In genomic region chr19:42285988-42286348, GRCh38 we compare ENCODE assay signal across 10 cellular contexts. TPM values are rescaled to one million over a fixed set of nuclear protein-coding genes. Genes with fewer than 3 reads are reported as not detected.
DNase-seq lines count a peak whose midpoint lies in the region; TF ChIP-seq lines count a peak whose summit lies in the region.
"Had no signal": no experiment of that assay in that cellular context is flagged by ENCODE, and none has a peak within 500 bp of the region (broad histone marks: within the 10 kb centered on the region; RNA-seq: fewer than 3 reads in every experiment).

No MANE protein-coding gene starts in this region.

- H3K9me3 ChIP-seq in liver (ENCODE audit: control insufficient read depth in 4 of 4, low read length in 3 of 4) = no peaks in the 10 kb centered on the region

- H3K4me1 Mint-ChIP-seq in activated CD4-positive, alpha-beta T cell treated with anti-CD3 and anti-CD28 coated beads, Interleukin-2, amount 10 ng/mL, durations not matched to agents 7 days and 5 days = peaks cover 33% of the 10 kb centered on the region
- H3K4me1 Mint-ChIP-seq in activated T-helper 2 cell treated with anti-CD3 and anti-CD28 coated beads, Interferon-gamma antibody, Interleukin-2, Interleukin-4, amounts not matched to agents 10 μg/mL and 5 μg/mL and 100 μg/mL, durations not matched to agents 14 hours and 24 hours and 36 hours (ENCODE audit: low read depth) = peaks cover 28% of the 10 kb centered on the region

- no peaks in the 10 kb centered on the region for H3K9me3 Mint-ChIP-seq in activated CD4-positive, alpha-beta T cell treated with anti-CD3 and anti-CD28 coated beads, Interleukin-2, amount 10 ng/mL, durations not matched to agents 7 days and 5 days
- no peaks in the 10 kb centered on the region for H3K9me3 Mint-ChIP-seq in activated T-helper 2 cell treated with anti-CD3 and anti-CD28 coated beads, Interferon-gamma antibody, Interleukin-2, Interleukin-4, amounts not matched to agents 10 μg/mL and 5 μg/mL and 100 μg/mL, durations not matched to agents 14 hours and 24 hours and 36 hours

- H3K27ac Mint-ChIP-seq in activated CD4-positive, alpha-beta T cell treated with anti-CD3 and anti-CD28 coated beads, Interleukin-2, amount 10 ng/mL, durations not matched to agents 7 days and 5 days = peak overlapping the region; percentile 68
- H3K27ac Mint-ChIP-seq in activated T-helper 2 cell treated with anti-CD3 and anti-CD28 coated beads, Interferon-gamma antibody, Interleukin-2, Interleukin-4, amounts not matched to agents 10 μg/mL and 5 μg/mL and 100 μg/mL, durations not matched to agents 14 hours and 24 hours and 36 hours = peak overlapping the region; percentile 47

- no peaks in the 10 kb centered on the region for H3K27me3 ChIP-seq in liver (ENCODE audit: control insufficient read depth in 4 of 4, insufficient read depth in 4 of 4, low read length in 3 of 4)

- peak overlapping the region; percentile 2 to 9 for H3K27ac ChIP-seq in liver (ENCODE audit: low read depth in 1 of 2, low read length in 2 of 2)
- H3K27ac ChIP-seq in substantia nigra (ENCODE audit: low read depth, low read length, poor library complexity, severe bottlenecking) = peak overlapping the region; percentile 93
- H3K27ac ChIP-seq: C4-2B had no signal

- CTCF ChIA-PET in activated CD4-positive, alpha-beta T cell treated with anti-CD3 and anti-CD28 coated beads, Interleukin-2, amount 10 ng/mL, durations not matched to agents 7 days and 5 days (lab: Charles Lee) = no interaction called here

- intact Hi-C loops in activated T-helper 2 cell treated with anti-CD3 and anti-CD28 coated beads, Interferon-gamma antibody, Interleukin-2, Interleukin-4, amounts not matched to agents 10 μg/mL and 5 μg/mL and 100 μg/mL, durations not matched to agents 14 hours and 24 hours and 36 hours (cut with micrococcal nuclease) = no loop called here

- H3K4me3 Mint-ChIP-seq in activated CD4-positive, alpha-beta T cell treated with anti-CD3 and anti-CD28 coated beads, Interleukin-2, amount 10 ng/mL, durations not matched to agents 7 days and 5 days = peak overlapping the region; percentile 9
- peak overlapping the region; percentile 88 for H3K4me3 Mint-ChIP-seq in activated T-helper 2 cell treated with anti-CD3 and anti-CD28 coated beads, Interferon-gamma antibody, Interleukin-2, Interleukin-4, amounts not matched to agents 10 μg/mL and 5 μg/mL and 100 μg/mL, durations not matched to agents 14 hours and 24 hours and 36 hours (ENCODE audit: low read depth)

- H3K4me3 ChIP-seq in liver (ENCODE audit: low read depth in 1 of 3, low read length in 3 of 3) = no peak overlapping the region

- no peak for DNase-seq in activated CD4-positive, alpha-beta T cell treated with anti-CD3 and anti-CD28 coated beads, Interleukin-2, amount 10 ng/mL, durations not matched to agents 7 days and 5 days
- no peak for DNase-seq in activated CD4-positive, alpha-beta T cell treated with anti-CD3 and anti-CD28 coated beads for 1 hour
- DNase-seq in activated T-helper 2 cell treated with anti-CD3 and anti-CD28 coated beads, Interferon-gamma antibody, Interleukin-2, Interleukin-4, amounts not matched to agents 10 μg/mL and 5 μg/mL and 100 μg/mL, durations not matched to agents 14 hours and 24 hours and 36 hours (ENCODE audit: low spot score) = no peak
- DNase-seq in substantia nigra (lab: John Stamatoyannopoulos, UW) (no peak), amniotic stem cell (lab: John Stamatoyannopoulos, UW) (no peak), inferior parietal cortex (ENCODE audit: extremely low spot score) (no peak), superior temporal gyrus (ENCODE audit: extremely low spot score) (no peak)
- DNase-seq: SHP77 treated with DMSO at 0.1 percent for 48 hours had no signal

- peaks cover 7 to 44% (median 28%) of the 10 kb centered on the region in 4 donors for H3K4me1 ChIP-seq in liver (ENCODE audit: control insufficient read depth in 4 of 4, insufficient read depth in 4 of 4, low read length in 3 of 4)

- peaks cover 15 to 40% (median 25%) of the 10 kb centered on the region in 4 donors for H3K36me3 ChIP-seq in liver (ENCODE audit: control insufficient read depth in 4 of 4, insufficient read depth in 3 of 4, low read depth in 1 of 4, low read length in 3 of 4)

- TF ChIP-seq CTCF in liver (IDR thresholded peaks at IDR 0.05; ENCODE audit: low read depth, low read length, missing input control) = no peak

- no peaks in the 10 kb centered on the region for H3K27me3 Mint-ChIP-seq in activated CD4-positive, alpha-beta T cell treated with anti-CD3 and anti-CD28 coated beads, Interleukin-2, amount 10 ng/mL, durations not matched to agents 7 days and 5 days
- no peaks in the 10 kb centered on the region for H3K27me3 Mint-ChIP-seq in activated T-helper 2 cell treated with anti-CD3 and anti-CD28 coated beads, Interferon-gamma antibody, Interleukin-2, Interleukin-4, amounts not matched to agents 10 μg/mL and 5 μg/mL and 100 μg/mL, durations not matched to agents 14 hours and 24 hours and 36 hours (ENCODE audit: low read depth)

- POLR2A ChIA-PET in activated CD4-positive, alpha-beta T cell treated with anti-CD3 and anti-CD28 coated beads, Interleukin-2, amount 10 ng/mL, durations not matched to agents 7 days and 5 days (lab: Charles Lee) = no interaction called here

- no peak for TF ChIP-seq RAD21 in liver (IDR thresholded peaks at IDR 0.05)

- no peak overlapping the region for H3K9ac ChIP-seq in liver (ENCODE audit: low read depth in 1 of 2, low read length in 2 of 2)

- peaks cover 10% of the 10 kb centered on the region for H3K36me3 Mint-ChIP-seq in activated CD4-positive, alpha-beta T cell treated with anti-CD3 and anti-CD28 coated beads, Interleukin-2, amount 10 ng/mL, durations not matched to agents 7 days and 5 days (ENCODE audit: low read depth)
- H3K36me3 Mint-ChIP-seq in activated T-helper 2 cell treated with anti-CD3 and anti-CD28 coated beads, Interferon-gamma antibody, Interleukin-2, Interleukin-4, amounts not matched to agents 10 μg/mL and 5 μg/mL and 100 μg/mL, durations not matched to agents 14 hours and 24 hours and 36 hours (ENCODE audit: low read depth) = peaks cover 19% of the 10 kb centered on the region

- 69% methylated on average over 6 of the region's 6 CpGs for WGBS in liver

TF ChIP-seq in liver, 16 proteins besides CTCF, POLR2A, EP300 and RAD21 (continues in another document):
- TF ChIP-seq EGR1 (IDR thresholded peaks at IDR 0.05; ENCODE audit: low read depth in 2 of 2) (no peak), HNF4A (conservative IDR thresholded peaks at IDR 0.05) (no peak), HNF4G (IDR thresholded peaks at IDR 0.05) (no peak), YY1 (IDR thresholded peaks at IDR 0.05) (no peak), GABPA (IDR thresholded peaks at IDR 0.05 in 1 of 2, conservative IDR thresholded peaks at IDR 0.05 in 1 of 2) (no peak), FOXA2 (IDR thresholded peaks at IDR 0.05) (no peak), RXRA (IDR thresholded peaks at IDR 0.05) (no peak), TAF1 (conservative IDR thresholded peaks at IDR 0.05) (no peak)

RNA-seq across cellular contexts. Expression of gene PRR19, which starts 16.0 kb away (rescaled TPM):
- total RNA-seq in activated CD4-positive, alpha-beta T cell treated with anti-CD3 and anti-CD28 coated beads, Interleukin-2, amount 10 ng/mL, durations not matched to agents 7 days and 5 days = under 1 TPM; 0.54 to 0.62 TPM
- 0.74 and 0.91 TPM in 2 replicates for total RNA-seq in activated T-helper 2 cell treated with anti-CD3 and anti-CD28 coated beads, Interferon-gamma antibody, Interleukin-2, Interleukin-4, amounts not matched to agents 10 μg/mL and 5 μg/mL and 100 μg/mL, durations not matched to agents 14 hours and 24 hours and 36 hours
- under 1 TPM in 1 of 2 donors, not detected in 1; 0.42 TPM for total RNA-seq in liver
- under 1 TPM; 0.27 to 0.43 TPM for polyA plus RNA-seq in liver

RNA-seq across cellular contexts. Expression of gene PAFAH1B3, which starts 16.5 kb away (rescaled TPM):
- 10 to 100 TPM; 43.5 to 46.6 TPM for total RNA-seq in activated CD4-positive, alpha-beta T cell treated with anti-CD3 and anti-CD28 coated beads, Interleukin-2, amount 10 ng/mL, durations not matched to agents 7 days and 5 days
- total RNA-seq in activated T-helper 2 cell treated with anti-CD3 and anti-CD28 coated beads, Interferon-gamma antibody, Interleukin-2, Interleukin-4, amounts not matched to agents 10 μg/mL and 5 μg/mL and 100 μg/mL, durations not matched to agents 14 hours and 24 hours and 36 hours = 49.3 and 50.9 TPM in 2 replicates
- total RNA-seq in liver = 10 to 100 TPM in 1 of 2 donors, 1 to 10 TPM in 1; 2.7 to 35.8 TPM
- 1 to 10 TPM; 6.4 to 6.7 TPM for polyA plus RNA-seq in liver

RNA-seq across cellular contexts. Expression of gene CIC, which starts 16.9 kb away (rescaled TPM):
- 10 to 100 TPM; 69.3 to 81.0 TPM for total RNA-seq in activated CD4-positive, alpha-beta T cell treated with anti-CD3 and anti-CD28 coated beads, Interleukin-2, amount 10 ng/mL, durations not matched to agents 7 days and 5 days
- 68.3 and 69.3 TPM in 2 replicates for total RNA-seq in activated T-helper 2 cell treated with anti-CD3 and anti-CD28 coated beads, Interferon-gamma antibody, Interleukin-2, Interleukin-4, amounts not matched to agents 10 μg/mL and 5 μg/mL and 100 μg/mL, durations not matched to agents 14 hours and 24 hours and 36 hours
- 10 to 100 TPM; 14.1 to 21.3 TPM for total RNA-seq in liver
- polyA plus RNA-seq in liver = 10 to 100 TPM in 1 of 2 donors, 1 to 10 TPM in 1; 5.6 to 20.4 TPM

RNA-seq across cellular contexts. Expression of gene TMEM145, which starts 27.1 kb away (rescaled TPM):
- total RNA-seq in activated CD4-positive, alpha-beta T cell treated with anti-CD3 and anti-CD28 coated beads, Interleukin-2, amount 10 ng/mL, durations not matched to agents 7 days and 5 days = not detected
- total RNA-seq in activated T-helper 2 cell treated with anti-CD3 and anti-CD28 coated beads, Interferon-gamma antibody, Interleukin-2, Interleukin-4, amounts not matched to agents 10 μg/mL and 5 μg/mL and 100 μg/mL, durations not matched to agents 14 hours and 24 hours and 36 hours = 0.71 and 0.85 TPM in 2 replicates
- total RNA-seq in liver = under 1 TPM in 1 of 2 donors, not detected in 1; 0.08 TPM
- polyA plus RNA-seq in liver = under 1 TPM in 1 of 2 donors, not detected in 1; 0.02 TPM

RNA-seq across cellular contexts. Expression of gene ERF, which starts 31.0 kb away (rescaled TPM):
- total RNA-seq in activated CD4-positive, alpha-beta T cell treated with anti-CD3 and anti-CD28 coated beads, Interleukin-2, amount 10 ng/mL, durations not matched to agents 7 days and 5 days = 10 to 100 TPM; 56.5 to 57.9 TPM
- 58.4 and 59.1 TPM in 2 replicates for total RNA-seq in activated T-helper 2 cell treated with anti-CD3 and anti-CD28 coated beads, Interferon-gamma antibody, Interleukin-2, Interleukin-4, amounts not matched to agents 10 μg/mL and 5 μg/mL and 100 μg/mL, durations not matched to agents 14 hours and 24 hours and 36 hours
- total RNA-seq in liver = 10 to 100 TPM in 1 of 2 donors, 1 to 10 TPM in 1; 8.7 to 17.1 TPM
- 10 to 100 TPM; 10.4 to 21.0 TPM for polyA plus RNA-seq in liver
